Comparison of ENCODE assay signal across 21 cellular contexts in genomic region chr2:60507211-60507810, GRCh38. TPM values are rescaled to one million over a fixed set of nuclear protein-coding genes. Genes with fewer than 3 reads are reported as not detected.
DNase-seq lines count a peak whose midpoint lies in the region; ATAC-seq, FAIRE-seq and TF ChIP-seq lines count a peak whose summit lies in the region.
"Had no signal": no experiment of that assay in that cellular context is flagged by ENCODE, and none has a peak within 500 bp of the region (broad histone marks: within the 10 kb centered on the region; RNA-seq: fewer than 3 reads in every experiment).

No MANE protein-coding gene starts in this region.

- no peak for TF ChIP-seq EP300 in suprapubic skin (IDR thresholded peaks at IDR 0.05)

- dilution Hi-C loops in keratinocyte (cut with MboI; ENCODE audit: extremely low pct_ligation_motif_present, low sequenced_read_pairs): no loop called here

- WGBS in suprapubic skin: 51% methylated on average over 7 of the region's 7 CpGs

- H3K4me1 ChIP-seq in keratinocyte (ENCODE audit: control insufficient read depth, extremely low read depth, insufficient read depth, low read length) (peaks cover 40% of the 10 kb centered on the region), suprapubic skin (peaks cover 57% of the 10 kb centered on the region), colonic mucosa (peaks cover 7% of the 10 kb centered on the region)

- no peaks in the 10 kb centered on the region for H3K79me2 ChIP-seq in keratinocyte (ENCODE audit: control insufficient read depth, insufficient read depth, low read length)

- no peaks in the 10 kb centered on the region for H3K9me3 ChIP-seq in WERI-Rb-1 (ENCODE audit: severe bottlenecking)
- H3K9me3 ChIP-seq in keratinocyte (ENCODE audit: control insufficient read depth, low read depth, low read length): no peaks in the 10 kb centered on the region
- no peaks in the 10 kb centered on the region for H3K9me3 ChIP-seq in suprapubic skin
- H3K9me3 ChIP-seq in colonic mucosa: no peaks in the 10 kb centered on the region
- H3K9me3 ChIP-seq: heart right ventricle, thoracic aorta had no signal

- no peaks in the 10 kb centered on the region for H3K36me3 ChIP-seq in WERI-Rb-1
- peaks cover 0 to 2% of the 10 kb centered on the region in 2 experiments for H3K36me3 ChIP-seq in keratinocyte (ENCODE audit: control insufficient read depth in 2 of 2, extremely low read depth in 1 of 2, insufficient read depth in 2 of 2, low read length in 2 of 2)
- no peaks in the 10 kb centered on the region for H3K36me3 ChIP-seq in suprapubic skin
- H3K36me3 ChIP-seq in colonic mucosa: no peaks in the 10 kb centered on the region
- H3K36me3 ChIP-seq: heart right ventricle, thoracic aorta had no signal

- peak; percentile 22 for ATAC-seq in GM18868 (IDR thresholded peaks at IDR 0.05; ENCODE audit: unreplicated experiment)
- ATAC-seq in GM18502 (IDR thresholded peaks at IDR 0.05; ENCODE audit: poor library complexity, unreplicated experiment): no peak
- ATAC-seq: activated CD8-positive, alpha-beta memory T cell treated with anti-CD3 and anti-CD28 coated beads, Interleukin-2, amount 10 ng/mL, durations not matched to agents 7 days and 5 days had no signal

- TF ChIP-seq POLR2A in suprapubic skin (IDR thresholded peaks at IDR 0.05): no peak

- H3K9me1 ChIP-seq in keratinocyte (ENCODE audit: control insufficient read depth, extremely low read depth, insufficient read depth, low read length): no peaks in the 10 kb centered on the region

- peak; percentile 17 for FAIRE-seq in keratinocyte (lab: Jason Lieb, UNC)
- FAIRE-seq: HTR-8/SVneo, TTC549 had no signal

- H3K27me3 ChIP-seq in WERI-Rb-1 (ENCODE audit: insufficient read depth, low read depth, severe bottlenecking): no peaks in the 10 kb centered on the region
- no peaks in the 10 kb centered on the region for H3K27me3 ChIP-seq in keratinocyte (ENCODE audit: control insufficient read depth, extremely low read depth, insufficient read depth, low read length)
- H3K27me3 ChIP-seq in suprapubic skin: peaks cover 3% of the 10 kb centered on the region
- no peaks in the 10 kb centered on the region for H3K27me3 ChIP-seq in colonic mucosa

- DNase-seq in WERI-Rb-1 (no peak), keratinocyte (ENCODE audit: low read depth, low spot score) (no peak), suprapubic skin (ENCODE audit: low spot score in 2 of 2) (no peak), NCI-H2029 treated with DMSO at 0.1 percent for 48 hours (lab: John Stamatoyannopoulos, UW) (no peak), colonic mucosa (no peak), cerebellar nuclear complex (lab: John Stamatoyannopoulos, UW) (no peak)
- DNase-seq: activated CD4-positive, alpha-beta T cell treated with anti-CD3 and anti-CD28 coated beads for 48 hours; activated CD8-positive, alpha-beta memory T cell treated with anti-CD3 and anti-CD28 coated beads, Interleukin-2, amount 10 ng/mL, durations not matched to agents 7 days and 5 days; activated naive CD8-positive, alpha-beta T cell treated with anti-CD3 and anti-CD28 coated beads for 36 hours; cortex of kidney; DMS79 treated with DMSO at 0.1 percent for 48 hours; GOT3; heart right ventricle; immature natural killer cell; NCI-H510A had no signal

- H3K27ac ChIP-seq in WERI-Rb-1: 0 out of 2 replicates have a peak overlapping the region, but pooled peaks have one; percentile 31
- H3K27ac ChIP-seq in keratinocyte (ENCODE audit: control insufficient read depth, insufficient read depth, low read length): no peak overlapping the region
- peak overlapping the region; percentile 50 for H3K27ac ChIP-seq in suprapubic skin
- H3K27ac ChIP-seq in colonic mucosa: no peak overlapping the region
- H3K27ac ChIP-seq: thoracic aorta had no signal

- intact Hi-C loops in colonic mucosa (cut with DNase I): no loop called here

- no peak overlapping the region for H3K4me3 ChIP-seq in WERI-Rb-1 (ENCODE audit: low read depth, low read length)
- no peak overlapping the region for H3K4me3 ChIP-seq in keratinocyte (ENCODE audit: control insufficient read depth in 2 of 3, extremely low read depth in 1 of 3, insufficient read depth in 2 of 3, low read depth in 1 of 3, low read length in 3 of 3)
- no peak overlapping the region for H3K4me3 ChIP-seq in suprapubic skin
- no peak overlapping the region for H3K4me3 ChIP-seq in colonic mucosa
- H3K4me3 ChIP-seq: heart right ventricle, thoracic aorta had no signal

- no peak overlapping the region for H2AFZ ChIP-seq in keratinocyte (ENCODE audit: control insufficient read depth, low read length)

- H4K20me1 ChIP-seq in keratinocyte (ENCODE audit: control insufficient read depth, extremely low read depth, insufficient read depth, low read length): no peaks in the 10 kb centered on the region

- H3K9ac ChIP-seq in keratinocyte (ENCODE audit: control insufficient read depth, extremely low read depth, insufficient read depth, low read length) (no peak overlapping the region), colonic mucosa (ENCODE audit: low read depth in 2 of 2, low read length in 2 of 2) (no peak overlapping the region)

- TF ChIP-seq CTCF in WERI-Rb-1 (IDR thresholded peaks at IDR 0.05; ENCODE audit: low read depth, low read length) (no peak), keratinocyte (optimal IDR thresholded peaks at IDR 0.05 in 1 of 3, IDR thresholded peaks at IDR 0.05 in 1 of 3, conservative IDR thresholded peaks at IDR 0.05 in 1 of 3; ENCODE audit: extremely low read depth in 1 of 3, insufficient read depth in 2 of 3, low read length in 3 of 3) (no peak), suprapubic skin (IDR thresholded peaks at IDR 0.05) (no peak), colonic mucosa (IDR thresholded peaks at IDR 0.05) (no peak)

- no peak overlapping the region for H3K4me2 ChIP-seq in keratinocyte (ENCODE audit: control insufficient read depth, extremely low read depth, insufficient read depth, low read depth, low read length)

RNA-seq across cellular contexts. Expression of gene BCL11A, which starts 46.1 kb away (rescaled TPM):
- polyA plus RNA-seq in keratinocyte: 3.8 to 5.3 TPM (median 5.0 TPM) in 3 replicates
- 6.4 TPM for polyA plus RNA-seq in keratinocyte (2011; ENCODE audit: low read depth)
- polyA plus RNA-seq in keratinocyte (2011; cell fraction: cytosol; rRNA removed): 2.9 and 3.7 TPM in 2 replicates
- polyA plus RNA-seq in keratinocyte (2011; cell fraction: nucleus; rRNA removed): 10.2 and 12.2 TPM in 2 replicates
- 4.8 and 12.4 TPM in 2 replicates for polyA plus RNA-seq in keratinocyte (2012; ENCODE audit: low replicate concordance)
- 9.7 to 17.6 TPM (median 12.8 TPM) in 3 replicates for polyA minus RNA-seq in keratinocyte
- polyA minus RNA-seq in keratinocyte (2011; cell fraction: cytosol; rRNA and poly(A)+ RNA removed): 4.2 TPM
- 10.6 and 20.9 TPM in 2 replicates for polyA minus RNA-seq in keratinocyte (2011; cell fraction: nucleus; rRNA and poly(A)+ RNA removed)
- 100 to 1,000 TPM in 2 of 4 donors, 10 to 100 TPM in 2; 67.1 to 222 (median 113) TPM for total RNA-seq in suprapubic skin
- 10 to 100 TPM; 22.9 to 27.1 TPM for total RNA-seq in colonic mucosa
- total RNA-seq: activated CD8-positive, alpha-beta memory T cell treated with anti-CD3 and anti-CD28 coated beads, Interleukin-2, amount 10 ng/mL, durations not matched to agents 7 days and 5 days; activated T-helper 1 cell treated with anti-CD3 and anti-CD28 coated beads, Interleukin-12 subunit alpha, Interleukin-12 subunit beta, Interleukin-2, Interleukin-4 antibody, amounts not matched to agents 30 ng/mL and 10 ng/mL and 1 ng/mL, durations not matched to agents 14 hours and 24 hours and 36 hours had no signal

Comparison
In these comparisons a context has a peak if more than half of its experiments do, and no peak if none do; other contexts are left out.
1. H3K27ac ChIP-seq: peak in WERI-Rb-1 (single experiment) and suprapubic skin (single experiment); none in keratinocyte (single experiment) and colonic mucosa (single experiment).